ENCODE assay signal across 1 cellular context in the genomic region with DNA sequence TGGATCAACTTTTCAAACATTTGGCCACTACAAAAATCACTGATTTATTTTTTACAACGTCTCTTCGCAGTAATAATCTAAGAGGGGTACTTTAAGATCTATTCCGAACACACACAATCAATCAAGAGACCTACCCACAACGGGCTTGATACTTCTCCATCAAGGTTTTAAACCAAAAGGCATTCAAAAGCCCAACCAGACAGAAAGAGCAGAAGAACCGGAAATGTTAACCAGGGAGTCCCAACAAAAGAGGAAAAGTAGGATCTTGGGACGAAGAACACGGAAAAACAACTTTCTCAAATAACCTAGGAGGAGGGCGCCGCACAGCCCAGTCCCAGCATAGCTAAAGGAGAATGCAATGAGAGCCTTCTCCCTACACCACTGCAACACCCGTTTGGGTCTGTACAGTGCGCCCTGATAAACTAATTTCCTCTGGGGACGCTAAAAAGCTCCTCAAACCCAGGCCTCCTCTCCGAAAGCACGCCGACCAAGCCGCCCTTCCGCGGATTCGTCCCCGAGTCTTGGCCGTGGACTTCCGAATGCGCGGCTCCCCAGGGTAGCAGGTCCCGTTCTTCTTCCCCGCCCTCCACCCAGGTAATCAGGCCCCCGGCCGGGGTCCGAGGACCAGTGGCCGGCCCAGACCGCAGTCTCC.
TF ChIP-seq lines count a peak whose summit lies in the region.

No MANE protein-coding gene starts in this region.

TF ChIP-seq in K562, 482 proteins besides CTCF, POLR2A, EP300 and RAD21 (continued from another document and continues in another):
- TF ChIP-seq CREBBP (IDR thresholded peaks at IDR 0.05; ENCODE audit: low read depth, low read length) (no peak), FOS (IDR thresholded peaks at IDR 0.05; ENCODE audit: extremely low read depth, insufficient read length) (no peak), ZNF655 (CRISPR knock-in tag; IDR thresholded peaks at IDR 0.05) (no peak), HMGXB4 (CRISPR knock-in tag; IDR thresholded peaks at IDR 0.05) (no peak), POU5F1 (IDR thresholded peaks at IDR 0.05; ENCODE audit: borderline replicate concordance, low read depth, low read length, partially characterized antibody) (no peak), PHB (CRISPR knock-in tag; IDR thresholded peaks at IDR 0.05) (no peak), ZNF41 (CRISPR knock-in tag; conservative IDR thresholded peaks at IDR 0.05) (no peak), ZNF76 (CRISPR knock-in tag; IDR thresholded peaks at IDR 0.05; ENCODE audit: borderline replicate concordance) (no peak), ZFP36 (IDR thresholded peaks at IDR 0.05; ENCODE audit: low read depth, low read length, partially characterized antibody) (no peak), SMAD1 (IDR thresholded peaks at IDR 0.05; ENCODE audit: low read depth, low read length, partially characterized antibody) (no peak), ELF4 (CRISPR knock-in tag; IDR thresholded peaks at IDR 0.05) (0 out of 2 replicates have a peak, but pooled peaks have one; percentile 10), DPF2 (IDR thresholded peaks at IDR 0.05) (no peak), ZNF318 (IDR thresholded peaks at IDR 0.05; ENCODE audit: borderline replicate concordance in 1 of 2, low read depth in 1 of 2) (no peak), RBBP5 (IDR thresholded peaks at IDR 0.05; ENCODE audit: borderline replicate concordance, insufficient read depth, low read length, poor library complexity, severe bottlenecking) (no peak), ZNF232 (CRISPR knock-in tag; IDR thresholded peaks at IDR 0.05) (peak; percentile 65; the same call in 1 of the 2 replicates), ETV5 (CRISPR knock-in tag; IDR thresholded peaks at IDR 0.05; ENCODE audit: low read depth) (peak; percentile 42; the same call in 1 of the 2 replicates), ZNF707 (CRISPR knock-in tag; conservative IDR thresholded peaks at IDR 0.05) (no peak), PHB2 (IDR thresholded peaks at IDR 0.05; ENCODE audit: low read depth) (no peak), KAT2B (IDR thresholded peaks at IDR 0.05; ENCODE audit: low read depth, low read length) (no peak), MYC (IDR thresholded peaks at IDR 0.05; ENCODE audit: low read depth, low read length) (no peak), MYC (CRISPR knock-in tag; IDR thresholded peaks at IDR 0.05; ENCODE audit: borderline replicate concordance, low read depth) (no peak), STAT6 (CRISPR knock-in tag; IDR thresholded peaks at IDR 0.05) (no peak), THAP7 (CRISPR knock-in tag; IDR thresholded peaks at IDR 0.05) (no peak), ZNF408 (CRISPR knock-in tag; IDR thresholded peaks at IDR 0.05; ENCODE audit: low read depth) (no peak), NFRKB (IDR thresholded peaks at IDR 0.05; ENCODE audit: low read depth) (no peak; the same call in 1 of the 2 replicates), ZSCAN29 (IDR thresholded peaks at IDR 0.05) (no peak), KLF10 (CRISPR knock-in tag; IDR thresholded peaks at IDR 0.05) (no peak), MEF2D (tag; conservative IDR thresholded peaks at IDR 0.05; ENCODE audit: low read depth) (no peak), ELF2 (CRISPR knock-in tag; IDR thresholded peaks at IDR 0.05) (no peak), FOXK2 (conservative IDR thresholded peaks at IDR 0.05 in 1 of 2, IDR thresholded peaks at IDR 0.05 in 1 of 2; ENCODE audit: low read depth in 2 of 2) (no peak), BDP1 (IDR thresholded peaks at IDR 0.05; ENCODE audit: insufficient read depth, insufficient read length) (no peak), EP400 (IDR thresholded peaks at IDR 0.05) (no peak), DMBX1 (CRISPR knock-in tag; IDR thresholded peaks at IDR 0.05; ENCODE audit: borderline replicate concordance) (no peak), STAG1 (CRISPR knock-in tag; IDR thresholded peaks at IDR 0.05; ENCODE audit: borderline replicate concordance) (no peak), PRMT5 (CRISPR knock-in tag; IDR thresholded peaks at IDR 0.05) (no peak), GABPB1 (CRISPR knock-in tag; IDR thresholded peaks at IDR 0.05) (no peak), L3MBTL2 (IDR thresholded peaks at IDR 0.05) (no peak), TOE1 (IDR thresholded peaks at IDR 0.05; ENCODE audit: borderline replicate concordance) (no peak), TOE1 (CRISPR knock-in tag; IDR thresholded peaks at IDR 0.05; ENCODE audit: borderline replicate concordance, low read depth) (no peak), RHOXF2B (CRISPR knock-in tag; conservative IDR thresholded peaks at IDR 0.05) (no peak), MAZ (CRISPR knock-in tag; conservative IDR thresholded peaks at IDR 0.05 in 1 of 2, IDR thresholded peaks at IDR 0.05 in 1 of 2) (no peak), RCOR1 (IDR thresholded peaks at IDR 0.05; ENCODE audit: borderline replicate concordance in 1 of 2, low read depth in 2 of 2, low read length in 2 of 2) (no peak), ZFPM2 (CRISPR knock-in tag; IDR thresholded peaks at IDR 0.05) (no peak), GABPA (tag; conservative IDR thresholded peaks at IDR 0.05; ENCODE audit: low read depth) (no peak), SMARCC2 (IDR thresholded peaks at IDR 0.05; ENCODE audit: low read depth) (no peak)
- TF ChIP-seq, protein P1, sequence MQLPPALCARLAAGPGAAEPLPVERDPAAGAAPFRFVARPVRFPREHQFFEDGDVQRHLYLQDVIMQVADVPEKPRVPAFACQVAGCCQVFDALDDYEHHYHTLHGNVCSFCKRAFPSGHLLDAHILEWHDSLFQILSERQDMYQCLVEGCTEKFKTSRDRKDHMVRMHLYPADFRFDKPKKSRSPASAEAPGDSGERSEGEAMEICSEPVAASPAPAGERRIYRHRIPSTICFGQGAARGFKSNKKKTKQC (CRISPR knock-in tag; IDR thresholded peaks at IDR 0.05), result no peak
- TF ChIP-seq, protein P2, sequence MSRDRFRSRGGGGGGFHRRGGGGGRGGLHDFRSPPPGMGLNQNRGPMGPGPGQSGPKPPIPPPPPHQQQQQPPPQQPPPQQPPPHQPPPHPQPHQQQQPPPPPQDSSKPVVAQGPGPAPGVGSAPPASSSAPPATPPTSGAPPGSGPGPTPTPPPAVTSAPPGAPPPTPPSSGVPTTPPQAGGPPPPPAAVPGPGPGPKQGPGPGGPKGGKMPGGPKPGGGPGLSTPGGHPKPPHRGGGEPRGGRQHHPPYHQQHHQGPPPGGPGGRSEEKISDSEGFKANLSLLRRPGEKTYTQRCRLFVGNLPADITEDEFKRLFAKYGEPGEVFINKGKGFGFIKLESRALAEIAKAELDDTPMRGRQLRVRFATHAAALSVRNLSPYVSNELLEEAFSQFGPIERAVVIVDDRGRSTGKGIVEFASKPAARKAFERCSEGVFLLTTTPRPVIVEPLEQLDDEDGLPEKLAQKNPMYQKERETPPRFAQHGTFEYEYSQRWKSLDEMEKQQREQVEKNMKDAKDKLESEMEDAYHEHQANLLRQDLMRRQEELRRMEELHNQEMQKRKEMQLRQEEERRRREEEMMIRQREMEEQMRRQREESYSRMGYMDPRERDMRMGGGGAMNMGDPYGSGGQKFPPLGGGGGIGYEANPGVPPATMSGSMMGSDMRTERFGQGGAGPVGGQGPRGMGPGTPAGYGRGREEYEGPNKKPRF (IDR thresholded peaks at IDR 0.05; ENCODE audit: low read depth, low read length), result no peak
